Comparison of ENCODE assay signal across 8 cellular contexts in genomic region chr10:101012525-101013364, GRCh38. TPM values are rescaled to one million over a fixed set of nuclear protein-coding genes. Genes with fewer than 3 reads are reported as not detected.
DNase-seq lines count a peak whose midpoint lies in the region; ATAC-seq and TF ChIP-seq lines count a peak whose summit lies in the region.

No MANE protein-coding gene starts in this region.

- H3K4me1 ChIP-seq in lung (ENCODE audit: control insufficient read depth in 2 of 2, insufficient read depth in 2 of 2, low read length in 2 of 2) = peaks cover 0 to 3% of the 10 kb centered on the region in 2 donors

- peak overlapping the region; percentile 53 for H3K27ac Mint-ChIP-seq in dendritic cell treated with granulocyte-macrophage colony-stimulating factor and Interleukin-4, amounts not matched to agents 40 ng/mL and 50 ng/mL, for 4 days

- WGBS in lung, 2 donors = 18 to 19% methylated on average over 14 of the region's 14 CpGs

- H3K4me3 ChIP-seq in AG09309 (ENCODE audit: control insufficient read depth, low read depth, low read length) (no peak overlapping the region), lung (no peak overlapping the region)

- H3K4me1 Mint-ChIP-seq in dendritic cell treated with granulocyte-macrophage colony-stimulating factor and Interleukin-4, amounts not matched to agents 40 ng/mL and 50 ng/mL, for 4 days (ENCODE audit: low read depth) = peaks cover 36% of the 10 kb centered on the region

- DNase-seq in AG09309 (ENCODE audit: low read depth) (no peak), NCI-H510A treated with DMSO at 0.1 percent for 48 hours (lab: John Stamatoyannopoulos, UW) (peak; percentile 78), lung (ENCODE audit: low spot score) (peak; percentile 84)
- peak; percentile 87 for DNase-seq in activated CD4-positive, alpha-beta T cell treated with anti-CD3 and anti-CD28 coated beads for 48 hours
- DNase-seq in stimulated activated CD8-positive, alpha-beta memory T cell treated with anti-CD3 and anti-CD28 coated beads, Interleukin-12 subunit alpha, Interleukin-12 subunit beta, amount 100 ng/mL, for 1 hour (ENCODE audit: low read depth) = peak; percentile 62

- no peaks in the 10 kb centered on the region for H3K9me3 Mint-ChIP-seq in dendritic cell treated with granulocyte-macrophage colony-stimulating factor and Interleukin-4, amounts not matched to agents 40 ng/mL and 50 ng/mL, for 4 days

- H3K36me3 Mint-ChIP-seq in dendritic cell treated with granulocyte-macrophage colony-stimulating factor and Interleukin-4, amounts not matched to agents 40 ng/mL and 50 ng/mL, for 4 days (ENCODE audit: low read depth) = no peaks in the 10 kb centered on the region

- intact Hi-C loops in dendritic cell treated with granulocyte-macrophage colony-stimulating factor and Interleukin-4, amounts not matched to agents 40 ng/mL and 50 ng/mL, for 4 days (cut with micrococcal nuclease) = loop anchor here (10.0 kb wide), 1 partner anchor 48 kb away; the partner anchor contains the start of gene SEMA4G

- H3K27ac ChIP-seq in lung (ENCODE audit: low read depth in 1 of 2, low read length in 1 of 2) = peak overlapping the region in 1 of 2 donors; percentile 68

- no peak overlapping the region for H3K4me3 Mint-ChIP-seq in dendritic cell treated with granulocyte-macrophage colony-stimulating factor and Interleukin-4, amounts not matched to agents 40 ng/mL and 50 ng/mL, for 4 days

- H3K27me3 Mint-ChIP-seq in dendritic cell treated with granulocyte-macrophage colony-stimulating factor and Interleukin-4, amounts not matched to agents 40 ng/mL and 50 ng/mL, for 4 days = peaks cover 32% of the 10 kb centered on the region

- peaks cover 2% of the 10 kb centered on the region for H3K27me3 ChIP-seq in lung (ENCODE audit: control insufficient read depth, insufficient read depth)

- peak; percentile 84 for TF ChIP-seq CTCF in AG09309 (IDR thresholded peaks at IDR 0.05; ENCODE audit: control insufficient read depth, insufficient read depth, low read depth, low read length, missing control alignments)
- TF ChIP-seq CTCF in lung (IDR thresholded peaks at IDR 0.05; ENCODE audit: control extremely low read depth, extremely low read depth) = peak; percentile 89

- H3K36me3 ChIP-seq in lung (ENCODE audit: control insufficient read depth in 2 of 2, insufficient read depth in 2 of 2, low read length in 2 of 2) = no peaks in the 10 kb centered on the region

- ATAC-seq in GM18858 (IDR thresholded peaks at IDR 0.05; ENCODE audit: unreplicated experiment) = peak; percentile 71
- ATAC-seq in HG03175 (IDR thresholded peaks at IDR 0.05; ENCODE audit: unreplicated experiment) = peak; percentile 77
- ATAC-seq in lung (ENCODE audit: insufficient read depth, low FRiP score) = peak; percentile 91

- no peaks in the 10 kb centered on the region for H3K9me3 ChIP-seq in lung (ENCODE audit: control insufficient read depth in 2 of 2, insufficient read depth in 1 of 2, low read length in 1 of 2)

RNA-seq across cellular contexts. Expression of gene LZTS2, which starts 13.1 kb away (rescaled TPM):
- total RNA-seq in lung = 10 to 100 TPM; 53.2 to 58.0 TPM
- polyA plus RNA-seq in lung = 10 to 100 TPM; 44.5 to 76.8 TPM

RNA-seq across cellular contexts. Expression of gene PDZD7, which starts 18.2 kb away (rescaled TPM):
- total RNA-seq in lung = 1 to 10 TPM in 1 of 2 donors, under 1 TPM in 1; 0.09 to 1.3 TPM
- under 1 TPM; 0.27 to 0.83 TPM for polyA plus RNA-seq in lung

RNA-seq across cellular contexts. Expression of gene SFXN3, which starts 18.3 kb away (rescaled TPM):
- total RNA-seq in lung = 10 to 100 TPM; 39.0 to 95.8 TPM
- polyA plus RNA-seq in lung = 10 to 100 TPM; 36.4 to 40.2 TPM

RNA-seq across cellular contexts. Expression of gene TWNK, which starts 25.4 kb away (rescaled TPM):
- total RNA-seq in lung = 1 to 10 TPM; 3.9 to 6.8 TPM
- polyA plus RNA-seq in lung = 1 to 10 TPM; 4.4 to 8.3 TPM

RNA-seq across cellular contexts. Expression of gene MRPL43, which starts 25.4 kb away (rescaled TPM):
- 10 to 100 TPM; 43.6 to 74.4 TPM for total RNA-seq in lung
- polyA plus RNA-seq in lung = 100 to 1,000 TPM in 1 of 2 donors, 10 to 100 TPM in 1; 94.6 to 105 TPM
